Comparison of ENCODE assay signal across 1 cellular context in genomic region chr20:24992420-24993205, GRCh38.
TF ChIP-seq lines count a peak whose summit lies in the region.

Gene APMAP, minus strand, starts transcription at chr20:24992751. Its CDS starts 63 bp downstream, at chr20:24992688.

TF ChIP-seq in K562, 482 proteins besides CTCF, POLR2A, EP300 and RAD21 (continued from another document and continues in another):
- TF ChIP-seq, protein P1, sequence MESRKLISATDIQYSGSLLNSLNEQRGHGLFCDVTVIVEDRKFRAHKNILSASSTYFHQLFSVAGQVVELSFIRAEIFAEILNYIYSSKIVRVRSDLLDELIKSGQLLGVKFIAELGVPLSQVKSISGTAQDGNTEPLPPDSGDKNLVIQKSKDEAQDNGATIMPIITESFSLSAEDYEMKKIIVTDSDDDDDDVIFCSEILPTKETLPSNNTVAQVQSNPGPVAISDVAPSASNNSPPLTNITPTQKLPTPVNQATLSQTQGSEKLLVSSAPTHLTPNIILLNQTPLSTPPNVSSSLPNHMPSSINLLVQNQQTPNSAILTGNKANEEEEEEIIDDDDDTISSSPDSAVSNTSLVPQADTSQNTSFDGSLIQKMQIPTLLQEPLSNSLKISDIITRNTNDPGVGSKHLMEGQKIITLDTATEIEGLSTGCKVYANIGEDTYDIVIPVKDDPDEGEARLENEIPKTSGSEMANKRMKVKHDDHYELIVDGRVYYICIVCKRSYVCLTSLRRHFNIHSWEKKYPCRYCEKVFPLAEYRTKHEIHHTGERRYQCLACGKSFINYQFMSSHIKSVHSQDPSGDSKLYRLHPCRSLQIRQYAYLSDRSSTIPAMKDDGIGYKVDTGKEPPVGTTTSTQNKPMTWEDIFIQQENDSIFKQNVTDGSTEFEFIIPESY (CRISPR knock-in tag; IDR thresholded peaks at IDR 0.05) = no peak
- TF ChIP-seq IRF9 (tag; IDR thresholded peaks at IDR 0.05) = no peak
- peak in 1 of 2 experiments; percentile 47; a peak in 2 of 4 replicates for TF ChIP-seq TRIM24 (IDR thresholded peaks at IDR 0.05)
- TF ChIP-seq, protein P2, sequence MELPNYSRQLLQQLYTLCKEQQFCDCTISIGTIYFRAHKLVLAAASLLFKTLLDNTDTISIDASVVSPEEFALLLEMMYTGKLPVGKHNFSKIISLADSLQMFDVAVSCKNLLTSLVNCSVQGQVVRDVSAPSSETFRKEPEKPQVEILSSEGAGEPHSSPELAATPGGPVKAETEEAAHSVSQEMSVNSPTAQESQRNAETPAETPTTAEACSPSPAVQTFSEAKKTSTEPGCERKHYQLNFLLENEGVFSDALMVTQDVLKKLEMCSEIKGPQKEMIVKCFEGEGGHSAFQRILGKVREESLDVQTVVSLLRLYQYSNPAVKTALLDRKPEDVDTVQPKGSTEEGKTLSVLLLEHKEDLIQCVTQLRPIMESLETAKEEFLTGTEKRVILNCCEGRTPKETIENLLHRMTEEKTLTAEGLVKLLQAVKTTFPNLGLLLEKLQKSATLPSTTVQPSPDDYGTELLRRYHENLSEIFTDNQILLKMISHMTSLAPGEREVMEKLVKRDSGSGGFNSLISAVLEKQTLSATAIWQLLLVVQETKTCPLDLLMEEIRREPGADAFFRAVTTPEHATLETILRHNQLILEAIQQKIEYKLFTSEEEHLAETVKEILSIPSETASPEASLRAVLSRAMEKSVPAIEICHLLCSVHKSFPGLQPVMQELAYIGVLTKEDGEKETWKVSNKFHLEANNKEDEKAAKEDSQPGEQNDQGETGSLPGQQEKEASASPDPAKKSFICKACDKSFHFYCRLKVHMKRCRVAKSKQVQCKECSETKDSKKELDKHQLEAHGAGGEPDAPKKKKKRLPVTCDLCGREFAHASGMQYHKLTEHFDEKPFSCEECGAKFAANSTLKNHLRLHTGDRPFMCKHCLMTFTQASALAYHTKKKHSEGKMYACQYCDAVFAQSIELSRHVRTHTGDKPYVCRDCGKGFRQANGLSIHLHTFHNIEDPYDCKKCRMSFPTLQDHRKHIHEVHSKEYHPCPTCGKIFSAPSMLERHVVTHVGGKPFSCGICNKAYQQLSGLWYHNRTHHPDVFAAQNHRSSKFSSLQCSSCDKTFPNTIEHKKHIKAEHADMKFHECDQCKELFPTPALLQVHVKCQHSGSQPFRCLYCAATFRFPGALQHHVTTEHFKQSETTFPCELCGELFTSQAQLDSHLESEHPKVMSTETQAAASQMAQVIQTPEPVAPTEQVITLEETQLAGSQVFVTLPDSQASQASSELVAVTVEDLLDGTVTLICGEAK (IDR thresholded peaks at IDR 0.05) = peak; percentile 94
- TF ChIP-seq, protein P2 (CRISPR knock-in tag; IDR thresholded peaks at IDR 0.05) = no peak
- 0 out of 2 replicates have a peak, but pooled peaks have one; percentile 48 for TF ChIP-seq ATF1 (CRISPR knock-in tag; IDR thresholded peaks at IDR 0.05)
- peak; percentile 92 for TF ChIP-seq ATF1 (tag; IDR thresholded peaks at IDR 0.05)
- TF ChIP-seq POU5F1 (IDR thresholded peaks at IDR 0.05; ENCODE audit: borderline replicate concordance, low read depth, low read length, partially characterized antibody) = no peak
- no peak for TF ChIP-seq BCL6 (CRISPR knock-in tag; IDR thresholded peaks at IDR 0.05)
- TF ChIP-seq, protein P3, sequence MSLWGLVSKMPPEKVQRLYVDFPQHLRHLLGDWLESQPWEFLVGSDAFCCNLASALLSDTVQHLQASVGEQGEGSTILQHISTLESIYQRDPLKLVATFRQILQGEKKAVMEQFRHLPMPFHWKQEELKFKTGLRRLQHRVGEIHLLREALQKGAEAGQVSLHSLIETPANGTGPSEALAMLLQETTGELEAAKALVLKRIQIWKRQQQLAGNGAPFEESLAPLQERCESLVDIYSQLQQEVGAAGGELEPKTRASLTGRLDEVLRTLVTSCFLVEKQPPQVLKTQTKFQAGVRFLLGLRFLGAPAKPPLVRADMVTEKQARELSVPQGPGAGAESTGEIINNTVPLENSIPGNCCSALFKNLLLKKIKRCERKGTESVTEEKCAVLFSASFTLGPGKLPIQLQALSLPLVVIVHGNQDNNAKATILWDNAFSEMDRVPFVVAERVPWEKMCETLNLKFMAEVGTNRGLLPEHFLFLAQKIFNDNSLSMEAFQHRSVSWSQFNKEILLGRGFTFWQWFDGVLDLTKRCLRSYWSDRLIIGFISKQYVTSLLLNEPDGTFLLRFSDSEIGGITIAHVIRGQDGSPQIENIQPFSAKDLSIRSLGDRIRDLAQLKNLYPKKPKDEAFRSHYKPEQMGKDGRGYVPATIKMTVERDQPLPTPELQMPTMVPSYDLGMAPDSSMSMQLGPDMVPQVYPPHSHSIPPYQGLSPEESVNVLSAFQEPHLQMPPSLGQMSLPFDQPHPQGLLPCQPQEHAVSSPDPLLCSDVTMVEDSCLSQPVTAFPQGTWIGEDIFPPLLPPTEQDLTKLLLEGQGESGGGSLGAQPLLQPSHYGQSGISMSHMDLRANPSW (CRISPR knock-in tag; IDR thresholded peaks at IDR 0.05) = no peak
- TF ChIP-seq ZNF436 (CRISPR knock-in tag; IDR thresholded peaks at IDR 0.05) = no peak
- no peak for TF ChIP-seq SIRT6 (IDR thresholded peaks at IDR 0.05; ENCODE audit: low read depth, low read length)
- peak; percentile 73 for TF ChIP-seq MYC (IDR thresholded peaks at IDR 0.05; ENCODE audit: low read depth, low read length)
- no peak for TF ChIP-seq MYC (CRISPR knock-in tag; IDR thresholded peaks at IDR 0.05; ENCODE audit: borderline replicate concordance, low read depth)
- no peak for TF ChIP-seq NR1H2 (CRISPR knock-in tag; IDR thresholded peaks at IDR 0.05)
- no peak for TF ChIP-seq ZNF12 (CRISPR knock-in tag; IDR thresholded peaks at IDR 0.05)
- no peak for TF ChIP-seq NUFIP1 (IDR thresholded peaks at IDR 0.05; ENCODE audit: partially characterized antibody)
- no peak for TF ChIP-seq SOX6 (IDR thresholded peaks at IDR 0.05)
- TF ChIP-seq ZNF121 (CRISPR knock-in tag; conservative IDR thresholded peaks at IDR 0.05) = no peak
- no peak for TF ChIP-seq MXI1 (IDR thresholded peaks at IDR 0.05; ENCODE audit: low read depth, low read length)
- TF ChIP-seq, protein P4, sequence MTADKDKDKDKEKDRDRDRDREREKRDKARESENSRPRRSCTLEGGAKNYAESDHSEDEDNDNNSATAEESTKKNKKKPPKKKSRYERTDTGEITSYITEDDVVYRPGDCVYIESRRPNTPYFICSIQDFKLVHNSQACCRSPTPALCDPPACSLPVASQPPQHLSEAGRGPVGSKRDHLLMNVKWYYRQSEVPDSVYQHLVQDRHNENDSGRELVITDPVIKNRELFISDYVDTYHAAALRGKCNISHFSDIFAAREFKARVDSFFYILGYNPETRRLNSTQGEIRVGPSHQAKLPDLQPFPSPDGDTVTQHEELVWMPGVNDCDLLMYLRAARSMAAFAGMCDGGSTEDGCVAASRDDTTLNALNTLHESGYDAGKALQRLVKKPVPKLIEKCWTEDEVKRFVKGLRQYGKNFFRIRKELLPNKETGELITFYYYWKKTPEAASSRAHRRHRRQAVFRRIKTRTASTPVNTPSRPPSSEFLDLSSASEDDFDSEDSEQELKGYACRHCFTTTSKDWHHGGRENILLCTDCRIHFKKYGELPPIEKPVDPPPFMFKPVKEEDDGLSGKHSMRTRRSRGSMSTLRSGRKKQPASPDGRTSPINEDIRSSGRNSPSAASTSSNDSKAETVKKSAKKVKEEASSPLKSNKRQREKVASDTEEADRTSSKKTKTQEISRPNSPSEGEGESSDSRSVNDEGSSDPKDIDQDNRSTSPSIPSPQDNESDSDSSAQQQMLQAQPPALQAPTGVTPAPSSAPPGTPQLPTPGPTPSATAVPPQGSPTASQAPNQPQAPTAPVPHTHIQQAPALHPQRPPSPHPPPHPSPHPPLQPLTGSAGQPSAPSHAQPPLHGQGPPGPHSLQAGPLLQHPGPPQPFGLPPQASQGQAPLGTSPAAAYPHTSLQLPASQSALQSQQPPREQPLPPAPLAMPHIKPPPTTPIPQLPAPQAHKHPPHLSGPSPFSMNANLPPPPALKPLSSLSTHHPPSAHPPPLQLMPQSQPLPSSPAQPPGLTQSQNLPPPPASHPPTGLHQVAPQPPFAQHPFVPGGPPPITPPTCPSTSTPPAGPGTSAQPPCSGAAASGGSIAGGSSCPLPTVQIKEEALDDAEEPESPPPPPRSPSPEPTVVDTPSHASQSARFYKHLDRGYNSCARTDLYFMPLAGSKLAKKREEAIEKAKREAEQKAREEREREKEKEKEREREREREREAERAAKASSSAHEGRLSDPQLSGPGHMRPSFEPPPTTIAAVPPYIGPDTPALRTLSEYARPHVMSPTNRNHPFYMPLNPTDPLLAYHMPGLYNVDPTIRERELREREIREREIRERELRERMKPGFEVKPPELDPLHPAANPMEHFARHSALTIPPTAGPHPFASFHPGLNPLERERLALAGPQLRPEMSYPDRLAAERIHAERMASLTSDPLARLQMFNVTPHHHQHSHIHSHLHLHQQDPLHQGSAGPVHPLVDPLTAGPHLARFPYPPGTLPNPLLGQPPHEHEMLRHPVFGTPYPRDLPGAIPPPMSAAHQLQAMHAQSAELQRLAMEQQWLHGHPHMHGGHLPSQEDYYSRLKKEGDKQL (CRISPR knock-in tag; IDR thresholded peaks at IDR 0.05; ENCODE audit: borderline replicate concordance) = no peak
- no peak for TF ChIP-seq ZNF518B (CRISPR knock-in tag; IDR thresholded peaks at IDR 0.05)
- no peak for TF ChIP-seq ZNF551 (CRISPR knock-in tag; IDR thresholded peaks at IDR 0.05)
- 0 out of 2 replicates have a peak, but pooled peaks have one; percentile 44 for TF ChIP-seq POLR2H (tag; IDR thresholded peaks at IDR 0.05; ENCODE audit: low read depth)
